Comparison of ENCODE assay signal across 21 cellular contexts in the genomic region with DNA sequence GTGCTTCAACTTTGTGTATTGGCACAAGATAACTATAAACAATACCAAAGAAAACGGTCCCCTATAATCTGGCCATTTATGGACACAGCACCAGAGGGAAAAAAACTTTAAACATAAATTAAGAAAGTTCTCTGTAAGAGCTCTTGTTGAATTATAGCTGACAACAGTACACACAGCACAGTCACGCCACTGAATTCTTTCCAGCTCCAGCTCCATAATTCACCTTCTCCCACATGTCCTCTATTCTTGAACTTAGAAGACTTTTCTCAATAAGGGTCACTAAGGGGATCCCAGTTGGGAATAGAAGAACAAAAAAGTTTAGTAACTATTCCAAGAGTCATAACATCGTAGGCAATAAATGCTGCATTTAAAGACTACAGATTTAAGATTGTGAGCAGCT.
"Had no signal": no experiment of that assay in that cellular context is flagged by ENCODE, and none has a peak within 500 bp of the region (broad histone marks: within the 10 kb centered on the region; RNA-seq: fewer than 3 reads in every experiment).

No MANE protein-coding gene starts in this region.

- H3K4me3 ChIP-seq: gastrocnemius medialis, ovary, prostate gland, right atrium auricular region, upper lobe of right lung had no signal

- H3K27me3 Mint-ChIP-seq: brain had no signal

- H3K27ac Mint-ChIP-seq: activated CD8-positive, alpha-beta T cell treated with anti-CD3 and anti-CD28 coated beads, Interleukin-2, amount 10 ng/mL, durations not matched to agents 7 days and 5 days; activated naive CD4-positive, alpha-beta T cell treated with anti-CD3 and anti-CD28 coated beads, Interleukin-2, amount 50 U/mL, for 24 hours; memory B cell; naive thymus-derived CD4-positive, alpha-beta T cell; stimulated activated naive CD8-positive, alpha-beta T cell treated with anti-CD3 and anti-CD28 coated beads, Interleukin-15, Interleukin-2, amounts not matched to agents 100 ng/mL and 50 ng/mL, for 24 hours had no signal

- H3K9me3 Mint-ChIP-seq: activated naive CD4-positive, alpha-beta T cell treated with anti-CD3 and anti-CD28 coated beads, Interleukin-2, amount 50 U/mL, for 24 hours; naive thymus-derived CD4-positive, alpha-beta T cell; stimulated activated naive CD8-positive, alpha-beta T cell treated with anti-CD3 and anti-CD28 coated beads, Interleukin-15, Interleukin-2, amounts not matched to agents 100 ng/mL and 50 ng/mL, for 24 hours had no signal

- H3K36me3 ChIP-seq: gastrocnemius medialis, ovary, prostate gland, right atrium auricular region, upper lobe of right lung had no signal

- H3K27me3 ChIP-seq: gastrocnemius medialis, ovary, right atrium auricular region, upper lobe of right lung had no signal

- H3K27ac ChIP-seq: gastrocnemius medialis, ovary, prostate gland, right atrium auricular region, upper lobe of right lung had no signal

- DNase-seq: activated CD4-positive, alpha-beta T cell treated with anti-CD3 and anti-CD28 coated beads for 1 hour; activated CD4-positive, alpha-beta T cell treated with anti-CD3 and anti-CD28 coated beads, Interleukin-2, amount 50 U/mL, for 1 hour; activated CD8-positive, alpha-beta T cell treated with anti-CD3 and anti-CD28 coated beads, Interleukin-2, amount 10 ng/mL, durations not matched to agents 7 days and 5 days; activated gamma-delta T cell treated with Interleukin-2 at 50 U/mL for 16 hours; activated T-cell treated with anti-CD3 and anti-CD28 coated beads, Interleukin-2, amount 50 U/mL, for 1 hour; aorta; erythroblast; gastrocnemius medialis; head of caudate nucleus; naive thymus-derived CD4-positive, alpha-beta T cell; ovary; stimulated activated CD4-positive, alpha-beta T cell treated with anti-CD3 and anti-CD28 coated beads, Interleukin-12 subunit alpha, Interleukin-12 subunit beta, amount 100 ng/mL, for 4 hours; stimulated activated CD4-positive, alpha-beta T cell treated with anti-CD3 and anti-CD28 coated beads, Interleukin-4, amount 100 ng/mL, for 4 hours; T-helper 9 cell; upper lobe of right lung had no signal

- H3K36me3 Mint-ChIP-seq: activated naive CD4-positive, alpha-beta T cell treated with anti-CD3 and anti-CD28 coated beads, Interleukin-2, amount 50 U/mL, for 24 hours; brain; memory B cell; naive thymus-derived CD4-positive, alpha-beta T cell had no signal

- H3K4me1 ChIP-seq: gastrocnemius medialis, prostate gland, right atrium auricular region, upper lobe of right lung had no signal

- H3K4me3 Mint-ChIP-seq: activated CD8-positive, alpha-beta T cell treated with anti-CD3 and anti-CD28 coated beads, Interleukin-2, amount 10 ng/mL, durations not matched to agents 7 days and 5 days; activated naive CD4-positive, alpha-beta T cell treated with anti-CD3 and anti-CD28 coated beads, Interleukin-2, amount 50 U/mL, for 24 hours; brain; memory B cell; naive thymus-derived CD4-positive, alpha-beta T cell; stimulated activated naive CD8-positive, alpha-beta T cell treated with anti-CD3 and anti-CD28 coated beads, Interleukin-15, Interleukin-2, amounts not matched to agents 100 ng/mL and 50 ng/mL, for 24 hours had no signal

- ATAC-seq: activated CD8-positive, alpha-beta T cell treated with anti-CD3 and anti-CD28 coated beads, Interleukin-2, amount 10 ng/mL, durations not matched to agents 7 days and 5 days; gastrocnemius medialis; naive thymus-derived CD4-positive, alpha-beta T cell; upper lobe of right lung had no signal

- H3K9me3 ChIP-seq: gastrocnemius medialis, ovary, prostate gland, right atrium auricular region, upper lobe of right lung had no signal

- H3K4me1 Mint-ChIP-seq: activated naive CD4-positive, alpha-beta T cell treated with anti-CD3 and anti-CD28 coated beads, Interleukin-2, amount 50 U/mL, for 24 hours; memory B cell had no signal
